Comparison of ENCODE assay signal across 1 cellular context in genomic region chr18:2139676-2140075, GRCh38.
TF ChIP-seq lines count a peak whose summit lies in the region.

No MANE protein-coding gene starts in this region.

TF ChIP-seq in SK-N-SH, 30 proteins besides CTCF, POLR2A, EP300 and RAD21 (continued from another document):
- TF ChIP-seq ZBTB33 (IDR thresholded peaks at IDR 0.05; ENCODE audit: borderline replicate concordance, low read depth) = no peak
